In the genomic region with DNA sequence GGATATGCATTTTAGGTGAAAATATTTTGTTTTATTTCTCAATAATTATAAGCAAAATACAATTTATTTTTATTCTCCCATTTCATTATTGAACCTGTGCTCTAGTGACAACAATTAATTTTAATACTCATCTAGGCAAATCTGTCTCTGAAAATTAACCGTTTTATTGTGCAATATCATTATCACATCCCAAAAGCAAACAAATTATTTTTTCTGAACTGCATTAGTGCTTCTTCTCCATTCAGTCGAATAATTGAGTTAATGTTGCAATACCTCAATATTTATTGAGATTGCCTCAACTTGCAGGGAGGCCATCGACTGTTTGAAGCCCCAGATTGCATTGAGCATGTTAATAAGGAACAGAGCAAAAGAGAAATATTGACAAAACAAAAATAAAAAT, we compare ENCODE assay signal across 27 cellular contexts.
"Had no signal": no experiment of that assay in that cellular context is flagged by ENCODE, and none has a peak within 500 bp of the region (broad histone marks: within the 10 kb centered on the region; RNA-seq: fewer than 3 reads in every experiment).

No MANE protein-coding gene starts in this region.

- H3K9me3 ChIP-seq: esophagus muscularis mucosa, gastroesophageal sphincter, left lung, transverse colon, upper lobe of right lung, uterus had no signal

- H3K36me3 ChIP-seq: colonic mucosa, esophagus muscularis mucosa, gastroesophageal sphincter, heart left ventricle, left lung, neural progenitor cell, suprapubic skin, transverse colon, upper lobe of right lung, uterus had no signal

- H3K4me3 ChIP-seq: colonic mucosa, esophagus muscularis mucosa, gastroesophageal sphincter, heart left ventricle, hepatocyte, left lung, mucosa of descending colon, neural progenitor cell, suprapubic skin, transverse colon, upper lobe of right lung, uterus had no signal

- H3K4me3 Mint-ChIP-seq: mesothelial cell of epicardium; naive B cell; natural killer cell treated with Interleukin-12 subunit alpha and Interleukin-12 subunit beta and Interleukin-15 and Interleukin-18, amount 100 ng/mL, for 72 hours; neural progenitor cell; stimulated activated naive CD8-positive, alpha-beta T cell treated with anti-CD3 and anti-CD28 coated beads, Interleukin-15, amount 100 ng/mL, for 72 hours had no signal

- H3K27ac ChIP-seq: colonic mucosa, esophagus muscularis mucosa, foreskin keratinocyte, gastroesophageal sphincter, heart left ventricle, hepatocyte, left lung, neural progenitor cell, parathyroid adenoma, suprapubic skin, transverse colon, upper lobe of right lung, uterus had no signal

- H3K27me3 ChIP-seq: colonic mucosa, esophagus muscularis mucosa, foreskin keratinocyte, gastroesophageal sphincter, heart left ventricle, hepatocyte, left lung, neural progenitor cell, suprapubic skin, transverse colon, upper lobe of right lung, uterus had no signal

- H3K4me1 Mint-ChIP-seq: naive B cell; stimulated activated naive CD8-positive, alpha-beta T cell treated with anti-CD3 and anti-CD28 coated beads, Interleukin-15, amount 100 ng/mL, for 72 hours had no signal

- H3K27ac Mint-ChIP-seq: mesothelial cell of epicardium; naive B cell; natural killer cell treated with Interleukin-12 subunit alpha and Interleukin-12 subunit beta and Interleukin-15 and Interleukin-18, amount 100 ng/mL, for 72 hours; progenitor cell of endocrine pancreas; stimulated activated naive CD8-positive, alpha-beta T cell treated with anti-CD3 and anti-CD28 coated beads, Interleukin-15, amount 100 ng/mL, for 72 hours had no signal

- FAIRE-seq: endothelial cell of umbilical vein had no signal

- H3K4me1 ChIP-seq: colonic mucosa, esophagus muscularis mucosa, foreskin keratinocyte, gastroesophageal sphincter, heart left ventricle, left lung, parathyroid adenoma, suprapubic skin, transverse colon, upper lobe of right lung, uterus had no signal

- H3K4me2 ChIP-seq: hepatocyte, neural progenitor cell had no signal

- H3K9ac ChIP-seq: neural progenitor cell, parathyroid adenoma had no signal

- H2AFZ ChIP-seq: hepatocyte, neural progenitor cell, parathyroid adenoma had no signal

- H3K36me3 Mint-ChIP-seq: mesothelial cell of epicardium, naive B cell, neural progenitor cell had no signal

- DNase-seq: colonic mucosa; dermis blood vessel endothelial cell; effector memory CD4-positive, alpha-beta T cell; foreskin keratinocyte; heart left ventricle; left cardiac atrium; left lung; mesenchymal stem cell; mucosa of descending colon; naive B cell; stimulated activated CD4-positive, alpha-beta T cell treated with anti-CD3 and anti-CD28 coated beads, Interleukin-2, amount 100 ng/mL, for 24 hours; stimulated activated naive CD4-positive, alpha-beta T cell; stimulated activated naive CD8-positive, alpha-beta T cell treated with anti-CD3 and anti-CD28 coated beads, Interleukin-15, amount 100 ng/mL, for 72 hours; transverse colon; upper lobe of right lung; uterus had no signal

- ATAC-seq: foreskin keratinocyte; gastroesophageal sphincter; heart left ventricle; left cardiac atrium; left lung; mucosa of descending colon; natural killer cell treated with Interleukin-12 subunit alpha and Interleukin-12 subunit beta and Interleukin-15 and Interleukin-18, amount 100 ng/mL, for 72 hours; sciatic nerve; stimulated activated naive CD8-positive, alpha-beta T cell treated with anti-CD3 and anti-CD28 coated beads, Interleukin-15, amount 100 ng/mL, for 72 hours; upper lobe of right lung had no signal

- H3K9me3 Mint-ChIP-seq: naive B cell; neural progenitor cell; stimulated activated naive CD8-positive, alpha-beta T cell treated with anti-CD3 and anti-CD28 coated beads, Interleukin-15, amount 100 ng/mL, for 72 hours had no signal
